ENCODE assay signal across 25 cellular contexts in genomic region chr2:133498166-133498565, GRCh38.
DNase-seq lines count a peak whose midpoint lies in the region; ATAC-seq and TF ChIP-seq lines count a peak whose summit lies in the region.
"Had no signal": no experiment of that assay in that cellular context is flagged by ENCODE, and none has a peak within 500 bp of the region (broad histone marks: within the 10 kb centered on the region; RNA-seq: fewer than 3 reads in every experiment).

No MANE protein-coding gene starts in this region.

- H3K27me3 Mint-ChIP-seq in progenitor cell of endocrine pancreas: peaks cover 10% of the 10 kb centered on the region
- H3K27me3 Mint-ChIP-seq: CD4-positive, alpha-beta memory T cell had no signal

- TF ChIP-seq CTCF in VCaP (conservative IDR thresholded peaks at IDR 0.05) (no peak), mucosa of descending colon (IDR thresholded peaks at IDR 0.05) (no peak), progenitor cell of endocrine pancreas (IDR thresholded peaks at IDR 0.05; ENCODE audit: unreplicated experiment) (no peak)

- H3K36me3 ChIP-seq in HUES64 (ENCODE audit: insufficient read depth, low read length): no peaks in the 10 kb centered on the region
- no peaks in the 10 kb centered on the region for H3K36me3 ChIP-seq in mucosa of descending colon (ENCODE audit: low read depth)
- H3K36me3 ChIP-seq in MG63: no peaks in the 10 kb centered on the region
- H3K36me3 ChIP-seq: BLaER1, HAP-1, SJSA1 had no signal

- peak overlapping the region; percentile 30 for H3K27ac Mint-ChIP-seq in progenitor cell of endocrine pancreas
- H3K27ac Mint-ChIP-seq: CD4-positive, alpha-beta memory T cell; IgD-negative memory B cell had no signal

- H3K9me3 Mint-ChIP-seq in progenitor cell of endocrine pancreas (ENCODE audit: low read depth): peaks cover 3% of the 10 kb centered on the region

- DNase-seq in mucosa of descending colon: peak in 2 of 3 donors; percentile 46 to 49
- DNase-seq in progenitor cell of endocrine pancreas (ENCODE audit: low spot score, unreplicated experiment): no peak
- DNase-seq in sciatic nerve (ENCODE audit: low spot score): no peak
- no peak for DNase-seq in MG63
- no peak for DNase-seq in T1000 (lab: John Stamatoyannopoulos, UW)
- DNase-seq: ACHN; CD4-positive, alpha-beta memory T cell; DND-41; GM23248; Karpas-422; NCI-H1092; NCI-H1436 treated with DMSO at 0.1 percent for 48 hours; NCI-H2029; NCI-H2171; NCI-H524 treated with DMSO at 0.1 percent for 48 hours; NCI-H82; OCI-M1 had no signal

- H3K4me1 ChIP-seq in HUES64 (ENCODE audit: insufficient read depth, low read length) (peaks cover 17% of the 10 kb centered on the region), mucosa of descending colon (ENCODE audit: low read depth) (peaks cover 15% of the 10 kb centered on the region)
- H3K4me1 ChIP-seq: BLaER1, HAP-1 had no signal

- no peaks in the 10 kb centered on the region for H3K9me3 ChIP-seq in HUES64 (ENCODE audit: insufficient read depth, low read depth, low read length)
- H3K9me3 ChIP-seq in mucosa of descending colon: no peaks in the 10 kb centered on the region
- H3K9me3 ChIP-seq in MG63: no peaks in the 10 kb centered on the region
- H3K9me3 ChIP-seq: BLaER1, HAP-1, SJSA1 had no signal

- intact Hi-C loops in mucosa of descending colon (cut with DNase I, micrococcal nuclease): no loop called here
- intact Hi-C loops in sciatic nerve (cut with DNase I): no loop called here

- peaks cover 16% of the 10 kb centered on the region for H3K4me1 Mint-ChIP-seq in progenitor cell of endocrine pancreas (ENCODE audit: low read depth)
- H3K4me1 Mint-ChIP-seq: CD4-positive, alpha-beta memory T cell; IgD-negative memory B cell had no signal

- H3K27ac ChIP-seq in HUES64 (ENCODE audit: low read depth, low read length) (0 out of 2 replicates have a peak overlapping the region, but pooled peaks have one; percentile 1), VCaP (peak overlapping the region; percentile 90)
- H3K27ac ChIP-seq: BLaER1, GM23248, SJSA1 had no signal

- H3K4me3 Mint-ChIP-seq in progenitor cell of endocrine pancreas (ENCODE audit: low read depth): no peak overlapping the region
- H3K4me3 Mint-ChIP-seq: CD4-positive, alpha-beta memory T cell; IgD-negative memory B cell had no signal

- H3K4me3 ChIP-seq in HUES64 (ENCODE audit: low read length): no peak overlapping the region
- no peak overlapping the region for H3K4me3 ChIP-seq in mucosa of descending colon
- H3K4me3 ChIP-seq in MG63: no peak overlapping the region
- H3K4me3 ChIP-seq: BLaER1, GM23248, HAP-1, SJSA1 had no signal

- H3K27me3 ChIP-seq in HUES64 (ENCODE audit: insufficient read depth, low read length) (no peaks in the 10 kb centered on the region), MG63 (no peaks in the 10 kb centered on the region)
- H3K27me3 ChIP-seq: BLaER1, SJSA1 had no signal

- H3K9ac ChIP-seq in HUES64 (ENCODE audit: low read depth, low read length): no peak overlapping the region
- H3K9ac ChIP-seq: BLaER1, GM23248 had no signal

- ATAC-seq in mucosa of descending colon (no peak), sciatic nerve (no peak), HG02884 (IDR thresholded peaks at IDR 0.05; ENCODE audit: unreplicated experiment) (no peak)
- ATAC-seq: Right ventricle myocardium inferior had no signal

- 74% methylated on average over 3 of the region's 3 CpGs for WGBS in HUES64

- H3K36me3 Mint-ChIP-seq in progenitor cell of endocrine pancreas (ENCODE audit: insufficient read depth): no peaks in the 10 kb centered on the region
- H3K36me3 Mint-ChIP-seq: CD4-positive, alpha-beta memory T cell had no signal

Comparison
In these comparisons a context has a peak if more than half of its experiments do, and no peak if none do; other contexts are left out.
1. DNase-seq: peak in mucosa of descending colon (2 of 3); none in progenitor cell of endocrine pancreas (single experiment), sciatic nerve (single experiment), MG63 (single experiment) and T1000 (single experiment).